In the genomic region with DNA sequence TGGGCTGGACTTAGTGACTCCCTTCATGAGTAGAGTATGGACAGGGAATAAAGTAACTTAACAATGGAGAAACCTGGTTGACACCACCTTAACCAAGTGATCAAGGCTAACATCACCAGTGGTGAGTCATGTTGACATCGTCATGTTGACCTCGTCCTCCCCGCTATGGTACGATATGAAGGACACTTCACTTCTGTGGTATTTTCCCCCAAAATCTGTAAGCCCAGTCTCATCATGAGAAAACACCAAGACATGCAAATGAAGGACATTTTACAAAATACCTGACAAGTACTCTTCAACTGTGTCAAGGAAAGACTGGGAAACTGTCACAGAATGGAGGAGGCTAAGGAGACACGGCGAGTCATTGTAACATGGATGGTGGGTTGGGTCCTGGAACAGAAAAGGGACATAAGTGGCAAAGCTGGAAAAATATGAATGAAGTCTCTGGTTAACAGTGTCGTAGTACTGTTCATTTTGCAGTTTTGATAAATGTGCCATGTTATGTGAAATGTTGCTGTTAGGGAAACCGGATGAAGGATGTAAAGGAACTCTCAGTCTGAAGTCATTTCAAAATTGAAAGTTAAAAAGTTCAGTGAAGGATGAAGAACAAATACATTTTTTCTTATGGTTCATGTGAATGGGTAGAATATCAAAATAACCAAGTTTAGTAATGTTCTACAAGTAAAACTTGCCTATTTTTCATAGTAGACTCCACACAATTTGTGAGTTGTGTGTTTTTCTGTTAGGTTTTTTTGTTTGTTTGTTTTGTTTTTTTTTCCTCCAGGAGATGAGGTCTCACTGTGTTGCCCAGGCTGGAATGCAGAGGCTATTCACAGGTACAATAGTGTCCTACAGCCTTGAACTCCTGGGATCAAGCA, we compare ENCODE assay signal across 9 cellular contexts.
DNase-seq lines count a peak whose midpoint lies in the region; ATAC-seq, FAIRE-seq and TF ChIP-seq lines count a peak whose summit lies in the region.
"Had no signal": no experiment of that assay in that cellular context is flagged by ENCODE, and none has a peak within 500 bp of the region (broad histone marks: within the 10 kb centered on the region; RNA-seq: fewer than 3 reads in every experiment).

No MANE protein-coding gene starts in this region.

- 74 to 89% methylated on average over 8 of the region's 8 CpGs for WGBS in esophagus squamous epithelium, 2 donors

- intact Hi-C loops in esophagus squamous epithelium (cut with DNase I) (no loop called here), dorsolateral prefrontal cortex (cut with DNase I) (no loop called here)

- no peaks in the 10 kb centered on the region for H3K9me2 ChIP-seq in Karpas-422 (replicated peaks; ENCODE audit: insufficient read depth, low read length)

- TF ChIP-seq POLR2A in esophagus squamous epithelium (IDR thresholded peaks at IDR 0.05): no peak

- H4K20me1 ChIP-seq in Karpas-422 (ENCODE audit: insufficient read depth, low read depth, low read length) (no peaks in the 10 kb centered on the region), keratinocyte (ENCODE audit: control insufficient read depth, extremely low read depth, insufficient read depth, low read length) (no peaks in the 10 kb centered on the region)

- no peaks in the 10 kb centered on the region for H3K9me1 ChIP-seq in keratinocyte (ENCODE audit: control insufficient read depth, extremely low read depth, insufficient read depth, low read length)

- H3K36me3 ChIP-seq in Karpas-422 (ENCODE audit: insufficient read depth, low read length) (0 out of 2 replicates have a peak, but pooled peaks cover 5% of the 10 kb centered on the region), keratinocyte (ENCODE audit: control insufficient read depth in 2 of 2, extremely low read depth in 1 of 2, insufficient read depth in 2 of 2, low read length in 2 of 2) (no peaks in the 10 kb centered on the region), esophagus squamous epithelium (no peaks in the 10 kb centered on the region)

- no peak overlapping the region for H3K4me2 ChIP-seq in Karpas-422 (ENCODE audit: low read depth, low read length, poor library complexity, severe bottlenecking)
- no peak overlapping the region for H3K4me2 ChIP-seq in keratinocyte (ENCODE audit: control insufficient read depth, extremely low read depth, insufficient read depth, low read depth, low read length)

- ATAC-seq in GM18517 (IDR thresholded peaks at IDR 0.05; ENCODE audit: unreplicated experiment): peak; percentile 89
- peak; percentile 86 for ATAC-seq in GM21786 (IDR thresholded peaks at IDR 0.05; ENCODE audit: unreplicated experiment)

- H3K27ac ChIP-seq in Karpas-422 (ENCODE audit: low read length) (peak overlapping the region; percentile 94), keratinocyte (ENCODE audit: control insufficient read depth, insufficient read depth, low read length) (no peak overlapping the region), esophagus squamous epithelium (no peak overlapping the region), dorsolateral prefrontal cortex (peak overlapping the region in 1 of 59 donors; percentile 31)
- H3K27ac ChIP-seq: parathyroid adenoma had no signal

- H3K4me1 ChIP-seq in Karpas-422 (ENCODE audit: low read length) (peaks cover 95% of the 10 kb centered on the region), keratinocyte (ENCODE audit: control insufficient read depth, extremely low read depth, insufficient read depth, low read length) (peaks cover 3% of the 10 kb centered on the region), esophagus squamous epithelium (peaks cover 0 to 17% (median 3%) of the 10 kb centered on the region in 3 donors)
- H3K4me1 ChIP-seq: parathyroid adenoma had no signal

- H2AFZ ChIP-seq in Karpas-422 (ENCODE audit: low read length) (no peak overlapping the region), keratinocyte (ENCODE audit: control insufficient read depth, low read length) (no peak overlapping the region)
- H2AFZ ChIP-seq: parathyroid adenoma had no signal

- peak; percentile 62 for FAIRE-seq in keratinocyte (lab: Jason Lieb, UNC)

- dilution Hi-C loops in keratinocyte (cut with MboI; ENCODE audit: extremely low pct_ligation_motif_present, low sequenced_read_pairs): no loop called here

- no peaks in the 10 kb centered on the region for H3K27me3 ChIP-seq in Karpas-422 (ENCODE audit: low read length)
- no peaks in the 10 kb centered on the region for H3K27me3 ChIP-seq in keratinocyte (ENCODE audit: control insufficient read depth, extremely low read depth, insufficient read depth, low read length)
- H3K27me3 ChIP-seq in esophagus squamous epithelium: no peaks in the 10 kb centered on the region
- no peaks in the 10 kb centered on the region for H3K27me3 ChIP-seq in dorsolateral prefrontal cortex

- H3K9me3 ChIP-seq in Karpas-422 (ENCODE audit: low read length) (no peaks in the 10 kb centered on the region), keratinocyte (ENCODE audit: control insufficient read depth, low read depth, low read length) (no peaks in the 10 kb centered on the region), esophagus squamous epithelium (no peaks in the 10 kb centered on the region)

- H3K79me2 ChIP-seq in Karpas-422 (ENCODE audit: low read length) (peaks cover 98% of the 10 kb centered on the region), keratinocyte (ENCODE audit: control insufficient read depth, insufficient read depth, low read length) (no peaks in the 10 kb centered on the region)

- H3K9ac ChIP-seq in Karpas-422 (ENCODE audit: low read length) (no peak overlapping the region), keratinocyte (ENCODE audit: control insufficient read depth, extremely low read depth, insufficient read depth, low read length) (no peak overlapping the region)
- H3K9ac ChIP-seq: parathyroid adenoma had no signal

- TF ChIP-seq CTCF in keratinocyte (optimal IDR thresholded peaks at IDR 0.05 in 1 of 3, IDR thresholded peaks at IDR 0.05 in 1 of 3, conservative IDR thresholded peaks at IDR 0.05 in 1 of 3; ENCODE audit: extremely low read depth in 1 of 3, insufficient read depth in 2 of 3, low read length in 3 of 3) (no peak), esophagus squamous epithelium (IDR thresholded peaks at IDR 0.05) (no peak), dorsolateral prefrontal cortex (IDR thresholded peaks at IDR 0.05 in 54 of 56, conservative IDR thresholded peaks at IDR 0.05 in 2 of 56; ENCODE audit: low read depth in 1 of 56, partially characterized antibody in 56 of 56) (no peak)

- H3K4me3 ChIP-seq in Karpas-422 (ENCODE audit: low read length): no peak overlapping the region
- H3K4me3 ChIP-seq in keratinocyte (ENCODE audit: control insufficient read depth in 2 of 3, extremely low read depth in 1 of 3, insufficient read depth in 2 of 3, low read depth in 1 of 3, low read length in 3 of 3): no peak overlapping the region
- H3K4me3 ChIP-seq in esophagus squamous epithelium: no peak overlapping the region
- H3K4me3 ChIP-seq in dorsolateral prefrontal cortex: no peak overlapping the region

- no peak for DNase-seq in Karpas-422
- DNase-seq in keratinocyte (ENCODE audit: low read depth, low spot score): peak; percentile 9
- DNase-seq in esophagus squamous epithelium (lab: John Stamatoyannopoulos, UW): no peak
- no peak for DNase-seq in dorsolateral prefrontal cortex
- DNase-seq in DMS 273 treated with DMSO at 0.1 percent for 48 hours (lab: John Stamatoyannopoulos, UW): no peak
- DNase-seq in dermis blood vessel endothelial cell: no peak
